8 cellular contexts compared by ENCODE assay signal in the genomic region with DNA sequence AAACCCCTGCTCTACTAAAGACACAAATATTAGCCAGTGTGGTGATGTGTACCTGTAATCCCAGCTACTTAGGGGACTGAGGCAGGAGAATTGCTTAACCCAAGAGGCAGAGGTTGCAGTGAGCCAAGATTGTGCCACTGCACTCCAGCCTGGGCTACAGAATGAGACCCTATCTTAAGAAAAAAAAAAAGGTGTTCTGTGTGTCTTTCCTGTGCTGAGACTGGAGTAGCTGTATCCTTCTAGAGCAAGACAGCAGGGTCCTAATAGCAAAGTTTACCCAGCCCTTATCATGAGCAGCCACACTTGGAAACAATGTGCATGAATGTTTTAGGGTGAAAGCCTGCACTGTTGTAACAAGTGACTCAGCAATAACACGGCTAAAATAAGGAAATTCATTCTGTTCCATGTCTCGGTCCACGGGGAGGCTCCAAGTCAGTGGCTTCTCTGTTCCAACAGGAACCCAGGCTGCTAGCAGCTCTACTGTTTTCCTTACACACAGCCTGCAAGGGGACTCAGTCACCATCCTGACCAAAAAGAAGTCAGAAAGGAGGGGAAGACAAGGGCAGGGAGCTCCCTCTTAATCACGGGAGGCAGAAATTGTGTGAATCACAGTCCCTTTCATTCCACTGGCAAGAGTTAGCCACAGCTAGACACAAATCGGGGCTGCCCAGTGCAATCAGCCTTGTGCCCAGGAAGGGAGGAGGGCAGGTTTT. TPM values are rescaled to one million over a fixed set of nuclear protein-coding genes. Genes with fewer than 3 reads are reported as not detected.
DNase-seq lines count a peak whose midpoint lies in the region; ATAC-seq, FAIRE-seq and TF ChIP-seq lines count a peak whose summit lies in the region.

No MANE protein-coding gene starts in this region.

- H3K9me3 ChIP-seq in adipocyte (ENCODE audit: control insufficient read depth, low read length), result no peaks in the 10 kb centered on the region
- no peaks in the 10 kb centered on the region for H3K9me3 ChIP-seq in small intestine (ENCODE audit: control insufficient read depth, low read depth)

- H3K36me3 ChIP-seq in adipocyte (ENCODE audit: control insufficient read depth, insufficient read depth, low read length, severe bottlenecking) (no peaks in the 10 kb centered on the region), small intestine (ENCODE audit: control insufficient read depth in 2 of 2, insufficient read depth in 2 of 2, low read length in 2 of 2) (peaks cover 0 to 3% of the 10 kb centered on the region in 2 donors)

- FAIRE-seq in H54 (lab: Jason Lieb, UNC), result peak; percentile 33
- FAIRE-seq in small intestine (lab: Jason Lieb, UNC), result no peak

- peak; percentile 78 to 86 for ATAC-seq in left cardiac atrium
- ATAC-seq in HG02571 (IDR thresholded peaks at IDR 0.05; ENCODE audit: unreplicated experiment), result no peak
- no peak for ATAC-seq in stimulated activated naive CD8-positive, alpha-beta T cell treated with anti-CD3 and anti-CD28 coated beads, Interleukin-15, amount 100 ng/mL, for 72 hours
- ATAC-seq in natural killer cell, result no peak

- peak overlapping the region; percentile 75 for H3K9ac ChIP-seq in adipocyte (ENCODE audit: low read length)

- H3K4me1 ChIP-seq in adipocyte (ENCODE audit: control insufficient read depth, insufficient read depth, low read length) (peaks cover 24% of the 10 kb centered on the region), small intestine (ENCODE audit: control insufficient read depth in 2 of 2, insufficient read depth in 1 of 2, low read depth in 1 of 2, low read length in 1 of 2) (peaks cover 0 to 6% of the 10 kb centered on the region in 2 donors)

- H3K4me3 ChIP-seq in adipocyte (ENCODE audit: low read length) (peak overlapping the region; percentile 63), small intestine (ENCODE audit: low read depth in 1 of 2, low read length in 2 of 2) (peak overlapping the region in 1 of 2 donors; percentile 49)

- peak overlapping the region; percentile 25 to 62 for H3K27ac ChIP-seq in small intestine (ENCODE audit: low read depth in 1 of 2, low read length in 1 of 2)

- no peak overlapping the region for H3K27ac Mint-ChIP-seq in stimulated activated naive CD8-positive, alpha-beta T cell treated with anti-CD3 and anti-CD28 coated beads, Interleukin-15, amount 100 ng/mL, for 72 hours
- no peak overlapping the region for H3K27ac Mint-ChIP-seq in natural killer cell

- no peaks in the 10 kb centered on the region for H3K36me3 Mint-ChIP-seq in natural killer cell

- 4 to 26% (median 9%) methylated on average over 5 of the region's 5 CpGs for WGBS in small intestine, 3 donors

- H3K9me3 Mint-ChIP-seq in stimulated activated naive CD8-positive, alpha-beta T cell treated with anti-CD3 and anti-CD28 coated beads, Interleukin-15, amount 100 ng/mL, for 72 hours, result no peaks in the 10 kb centered on the region
- no peaks in the 10 kb centered on the region for H3K9me3 Mint-ChIP-seq in natural killer cell

- no peak overlapping the region for H3K4me3 Mint-ChIP-seq in stimulated activated naive CD8-positive, alpha-beta T cell treated with anti-CD3 and anti-CD28 coated beads, Interleukin-15, amount 100 ng/mL, for 72 hours
- H3K4me3 Mint-ChIP-seq in natural killer cell, result no peak overlapping the region

- intact Hi-C loops in left cardiac atrium (cut with DNase I) (no loop called here), natural killer cell (cut with micrococcal nuclease) (no loop called here)

- H3K4me1 Mint-ChIP-seq in stimulated activated naive CD8-positive, alpha-beta T cell treated with anti-CD3 and anti-CD28 coated beads, Interleukin-15, amount 100 ng/mL, for 72 hours, result no peaks in the 10 kb centered on the region
- H3K4me1 Mint-ChIP-seq in natural killer cell, result no peaks in the 10 kb centered on the region

- TF ChIP-seq CTCF in natural killer cell (IDR thresholded peaks at IDR 0.05), result no peak

- DNase-seq in H54 (ENCODE audit: insufficient read length, low spot score), result no peak
- DNase-seq in adipocyte (ENCODE audit: low read depth), result peak; percentile 65
- peak; percentile 53 for DNase-seq in left cardiac atrium
- DNase-seq in small intestine, result peak; percentile 59
- DNase-seq in SW480 (ENCODE audit: low spot score), result no peak
- no peak for DNase-seq in stimulated activated naive CD8-positive, alpha-beta T cell treated with anti-CD3 and anti-CD28 coated beads, Interleukin-15, amount 100 ng/mL, for 72 hours
- DNase-seq in natural killer cell, result no peak

- no peaks in the 10 kb centered on the region for H3K27me3 ChIP-seq in adipocyte (replicated peaks; ENCODE audit: control insufficient read depth, insufficient read depth, low read length)
- no peaks in the 10 kb centered on the region for H3K27me3 ChIP-seq in small intestine (ENCODE audit: control insufficient read depth in 2 of 2, insufficient read depth in 2 of 2, low read length in 2 of 2)

- TF ChIP-seq POLR2A in H54 (IDR thresholded peaks at IDR 0.05; ENCODE audit: low read depth, low read length), result no peak

- no peaks in the 10 kb centered on the region for H3K27me3 Mint-ChIP-seq in stimulated activated naive CD8-positive, alpha-beta T cell treated with anti-CD3 and anti-CD28 coated beads, Interleukin-15, amount 100 ng/mL, for 72 hours
- no peaks in the 10 kb centered on the region for H3K27me3 Mint-ChIP-seq in natural killer cell (ENCODE audit: low read depth in 2 of 2)

RNA-seq across cellular contexts. Expression of a gene that starts 7.1 kb away (rescaled TPM):
- total RNA-seq in left cardiac atrium, result not detected
- 10 to 100 TPM in 2 of 3 donors, 1 to 10 TPM in 1; 4.5 to 32.4 (median 25.1) TPM for polyA plus RNA-seq in small intestine
- under 1 TPM in 2 of 3 donors, not detected in 1; 0.20 to 0.40 TPM for total RNA-seq in natural killer cell

Comparison
In these comparisons a context has a peak if more than half of its experiments do, and no peak if none do; other contexts are left out.
1. DNase-seq: peak in adipocyte (single experiment), left cardiac atrium (single experiment) and small intestine (single experiment); none in H54 (single experiment), SW480 (single experiment), stimulated activated naive CD8-positive, alpha-beta T cell treated with anti-CD3 and anti-CD28 coated beads, Interleukin-15, amount 100 ng/mL, for 72 hours (0 of 2) and natural killer cell (single experiment).
2. ATAC-seq: peak in left cardiac atrium (2 of 2); none in HG02571 (single experiment), stimulated activated naive CD8-positive, alpha-beta T cell treated with anti-CD3 and anti-CD28 coated beads, Interleukin-15, amount 100 ng/mL, for 72 hours (single experiment) and natural killer cell (0 of 3).